In the genomic region with DNA sequence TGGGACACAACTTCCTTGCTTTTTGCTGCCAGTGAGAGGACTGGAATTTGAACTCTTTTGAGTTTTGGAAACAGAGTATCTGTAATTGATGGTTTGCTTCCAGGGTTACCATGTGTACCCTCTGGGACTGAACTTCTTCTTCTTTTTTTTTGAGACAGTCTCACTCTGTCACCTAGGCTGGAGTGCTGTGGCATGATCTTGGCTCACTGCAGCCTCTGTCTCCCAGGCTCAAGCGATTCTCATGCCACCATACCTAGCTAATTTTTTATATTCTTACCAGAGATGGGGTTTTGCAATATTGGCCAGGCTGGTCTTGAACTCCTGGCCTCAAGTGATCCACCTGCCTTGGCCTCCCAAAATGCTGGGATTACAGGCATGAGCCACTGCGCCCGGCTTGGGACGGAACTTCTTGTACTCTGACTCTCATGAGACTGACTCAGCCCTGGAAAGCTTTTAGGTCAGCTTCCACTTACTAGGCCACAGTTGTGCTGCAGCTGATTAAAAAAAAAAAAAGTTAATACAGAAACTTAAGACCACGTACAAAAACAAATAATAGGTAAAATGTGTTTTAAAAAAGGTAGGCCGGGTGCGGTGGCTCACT, we compare ENCODE assay signal across 15 cellular contexts. TPM values are rescaled to one million over a fixed set of nuclear protein-coding genes. Genes with fewer than 3 reads are reported as not detected.
DNase-seq lines count a peak whose midpoint lies in the region; ATAC-seq and TF ChIP-seq lines count a peak whose summit lies in the region.
"Had no signal": no experiment of that assay in that cellular context is flagged by ENCODE, and none has a peak within 500 bp of the region (broad histone marks: within the 10 kb centered on the region; RNA-seq: fewer than 3 reads in every experiment).

No MANE protein-coding gene starts in this region.

- in situ Hi-C loops in transverse colon (cut with MboI; ENCODE audit: low pct_ligation_motif_present in 1 of 4, low pct_unique_long_range_greater_than_20kb in 1 of 4, low sequenced_read_pairs in 3 of 4) = no loop called here

- ATAC-seq in heart right ventricle = peak in 7 of 8 donors; percentile 57 to 90 (median 71)
- no peak for ATAC-seq in HG02759 (IDR thresholded peaks at IDR 0.05; ENCODE audit: unreplicated experiment)
- ATAC-seq: natural killer cell had no signal

- intact Hi-C loops in heart right ventricle (cut with DNase I) = loop anchor here in 1 of 10 donors (2.0 kb wide), 1 partner anchor 15 kb away; the partner anchor contains the start of gene SEL1L
- intact Hi-C loops in transverse colon (cut with DNase I; ENCODE audit: low total_unique reads) = no loop called here

- TF ChIP-seq EP300 in transverse colon (IDR thresholded peaks at IDR 0.05; ENCODE audit: low read depth) = no peak

- no peak for TF ChIP-seq POLR2A in transverse colon (IDR thresholded peaks at IDR 0.05)

- H3K9me3 ChIP-seq in adipocyte (ENCODE audit: control insufficient read depth, low read length) = no peaks in the 10 kb centered on the region
- H3K9me3 ChIP-seq in heart right ventricle = peaks cover 0 to 10% (median 0%) of the 10 kb centered on the region in 11 donors
- H3K9me3 ChIP-seq in transverse colon = no peaks in the 10 kb centered on the region

- TF ChIP-seq CTCF in heart right ventricle (IDR thresholded peaks at IDR 0.05) = no peak
- no peak for TF ChIP-seq CTCF in transverse colon (IDR thresholded peaks at IDR 0.05)

- WGBS in heart right ventricle, 2 donors = 57 to 70% methylated on average over 7 of the region's 7 CpGs
- 61 to 70% methylated on average over 4 to 7 of the region's 7 CpGs for WGBS in transverse colon (ENCODE audit: low coverage in 1 of 2), 2 donors

- peak overlapping the region; percentile 51 for H3K4me3 ChIP-seq in adipocyte (ENCODE audit: low read length)
- no peak overlapping the region for H3K4me3 ChIP-seq in heart right ventricle
- H3K4me3 ChIP-seq in transverse colon = no peak overlapping the region

- H3K27me3 ChIP-seq in adipocyte (replicated peaks; ENCODE audit: control insufficient read depth, insufficient read depth, low read length) (no peaks in the 10 kb centered on the region), heart right ventricle (no peaks in the 10 kb centered on the region), transverse colon (no peaks in the 10 kb centered on the region)

- H3K4me1 ChIP-seq in adipocyte (ENCODE audit: control insufficient read depth, insufficient read depth, low read length) (peaks cover 55% of the 10 kb centered on the region), heart right ventricle (peaks cover 6 to 55% (median 40%) of the 10 kb centered on the region in 9 donors), transverse colon (peaks cover 30 to 45% (median 34%) of the 10 kb centered on the region in 4 donors)

- H3K9ac ChIP-seq in adipocyte (ENCODE audit: low read length) = peak overlapping the region; percentile 73

- H3K27ac ChIP-seq in heart right ventricle = peak overlapping the region in 7 of 10 donors; percentile 23 to 92 (median 35)
- peak overlapping the region; percentile 72 to 83 (median 80) for H3K27ac ChIP-seq in transverse colon

- H3K36me3 ChIP-seq in adipocyte (ENCODE audit: control insufficient read depth, insufficient read depth, low read length, severe bottlenecking) (peaks cover 22% of the 10 kb centered on the region), heart right ventricle (peaks cover 0 to 88% (median 18%) of the 10 kb centered on the region in 9 donors), transverse colon (peaks cover 0 to 7% (median 0%) of the 10 kb centered on the region in 4 donors)

- DNase-seq in adipocyte (ENCODE audit: low read depth) (peak; percentile 21), heart right ventricle (peak in 1 of 2 donors; percentile 21), myocyte (ENCODE audit: low read depth) (peak; percentile 38), transverse colon (peak; percentile 30), DMS79 (lab: John Stamatoyannopoulos, UW) (no peak), NOMO-1 treated with dmso at 0.1 percent for 144 hours (lab: John Stamatoyannopoulos, UW; ENCODE audit: unreplicated experiment) (no peak)
- DNase-seq in activated CD4-positive, CD25-positive, alpha-beta regulatory T cell treated with anti-CD3 and anti-CD28 coated beads, Interleukin-2, amount 50 U/mL, for 72 hours = no peak
- DNase-seq: activated naive CD4-positive, alpha-beta T cell; COR-L47; natural killer cell; NCI-H187 treated with DMSO at 0.1 percent for 48 hours; NK-92 treated with Interleukin-12 subunit alpha and Interleukin-12 subunit beta, amount 100 ng/mL, for 24 hours; stimulated activated CD4-positive, alpha-beta T cell treated with anti-CD3 and anti-CD28 coated beads, Interleukin-2, amount 100 ng/mL, for 24 hours; stimulated activated naive CD4-positive, alpha-beta T cell had no signal

RNA-seq across cellular contexts. Expression of gene SEL1L, which starts 15.8 kb away (rescaled TPM):
- 10 to 100 TPM; 47.6 to 87.7 (median 58.3) TPM for total RNA-seq in heart right ventricle
- 10 to 100 TPM; 10.6 to 20.9 TPM for polyA plus RNA-seq in heart right ventricle
- 52.1 and 72.5 TPM in 2 replicates for total RNA-seq in myocyte
- polyA plus RNA-seq in myocyte (2012) = 66.8 TPM
- total RNA-seq in transverse colon = 10 to 100 TPM; 29.5 to 64.8 (median 43.5) TPM

Comparison
In these comparisons a context has a peak if more than half of its experiments do, and no peak if none do; other contexts are left out.
1. DNase-seq: peak in adipocyte (single experiment), myocyte (single experiment) and transverse colon (single experiment); none in DMS79 (single experiment), NOMO-1 treated with dmso at 0.1 percent for 144 hours (single experiment) and activated CD4-positive, CD25-positive, alpha-beta regulatory T cell treated with anti-CD3 and anti-CD28 coated beads, Interleukin-2, amount 50 U/mL, for 72 hours (single experiment).